ENCODE assay signal across 22 cellular contexts in genomic region chr20:9150632-9151031, GRCh38.
"Had no signal": no experiment of that assay in that cellular context is flagged by ENCODE, and none has a peak within 500 bp of the region (broad histone marks: within the 10 kb centered on the region; RNA-seq: fewer than 3 reads in every experiment).

No MANE protein-coding gene starts in this region.

- ATAC-seq: natural killer cell; psoas muscle; right cardiac atrium; right lobe of liver; stimulated activated effector memory CD8-positive, alpha-beta T cell treated with anti-CD3 and anti-CD28 coated beads, Interleukin-12 subunit alpha, Interleukin-12 subunit beta, amount 100 ng/mL, for 72 hours; stimulated activated naive B cell treated with anti-CD40 and anti-IgM and Interleukin-4, amounts not matched to agents 10 μg/mL and 1 μg/mL and 100 μg/mL, for 72 hours; upper lobe of right lung had no signal

- DNase-seq: natural killer cell; occipital lobe; ovary; posterior cingulate gyrus; psoas muscle; right cardiac atrium; right lobe of liver; sigmoid colon; small intestine; stimulated activated CD4-positive, alpha-beta T cell treated with anti-CD3 and anti-CD28 coated beads, Interleukin-15, amount 100 ng/mL, for 24 hours; stimulated activated CD4-positive, alpha-beta T cell treated with anti-CD3 and anti-CD28 coated beads, Interleukin-2, amount 100 ng/mL, for 24 hours; stimulated activated CD4-positive, alpha-beta T cell treated with anti-CD3 and anti-CD28 coated beads, Interleukin-2, amount 100 ng/mL, for 48 hours; stimulated activated CD4-positive, alpha-beta T cell treated with anti-CD3 and anti-CD28 coated beads, Interleukin-4, amount 100 ng/mL, for 24 hours; stimulated activated naive B cell treated with anti-CD40 and anti-IgM and Interleukin-4, amounts not matched to agents 10 μg/mL and 1 μg/mL and 100 μg/mL, for 72 hours; stimulated activated naive CD4-positive, alpha-beta T cell treated with Interleukin-2 at 50 U/mL for 16 hours; stomach; testis; tibial artery; transverse colon; upper lobe of right lung; uterus had no signal
